10 cellular contexts compared by ENCODE assay signal in the genomic region with DNA sequence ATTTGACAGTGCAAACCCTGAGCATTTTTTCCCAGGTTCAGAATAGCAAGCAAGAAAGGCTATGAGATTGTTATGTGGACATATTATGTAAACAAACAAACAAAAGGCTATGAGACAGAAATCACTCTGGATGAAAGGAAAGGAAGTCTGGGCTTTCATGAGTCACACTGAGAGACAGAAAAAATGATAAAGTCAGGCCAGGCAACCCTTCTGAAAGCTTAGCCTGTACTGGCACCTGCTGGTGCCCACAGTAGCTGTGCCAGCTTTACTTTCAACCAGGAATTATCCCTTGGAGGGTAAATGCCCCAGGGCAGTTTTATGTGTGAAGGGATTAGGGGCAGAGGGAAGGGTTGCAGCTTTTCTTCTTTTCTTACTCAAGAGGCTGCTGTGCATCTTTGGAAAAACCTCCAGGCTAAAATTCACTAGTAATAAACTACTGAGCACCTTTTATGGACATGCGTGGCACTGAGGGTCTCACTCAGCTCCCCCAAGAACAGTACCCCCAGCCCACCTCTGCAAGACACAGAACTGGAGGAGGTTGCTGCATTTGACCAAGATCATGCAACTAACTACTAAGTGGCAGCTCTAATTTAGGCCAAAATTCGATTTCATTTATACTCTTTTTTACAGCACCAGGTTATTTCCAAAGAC. TPM values are rescaled to one million over a fixed set of nuclear protein-coding genes. Genes with fewer than 3 reads are reported as not detected.
DNase-seq lines count a peak whose midpoint lies in the region; ATAC-seq and TF ChIP-seq lines count a peak whose summit lies in the region.
"Had no signal": no experiment of that assay in that cellular context is flagged by ENCODE, and none has a peak within 500 bp of the region (broad histone marks: within the 10 kb centered on the region; RNA-seq: fewer than 3 reads in every experiment).

No MANE protein-coding gene starts in this region.

- H3K4me3 ChIP-seq in GM23338, result no peak overlapping the region

- no peaks in the 10 kb centered on the region for H3F3A ChIP-seq in GM23338 (replicated peaks; ENCODE audit: low read depth)

- ATAC-seq in GM23338 (no peak; the same call in 2 of the 3 replicates), HG03378 (IDR thresholded peaks at IDR 0.05; ENCODE audit: unreplicated experiment) (no peak), left lobe of liver (no peak)
- no peak for ATAC-seq in activated T-helper 17 cell treated with anti-CD3 and anti-CD28 coated beads, Interleukin-2, amount 50 U/mL, for 72 hours (replicated peaks)

- H3K4me3 Mint-ChIP-seq in GM23338, result no peak overlapping the region
- no peak overlapping the region for H3K4me3 Mint-ChIP-seq in endothelial cell (ENCODE audit: unreplicated experiment)
- no peak overlapping the region for H3K4me3 Mint-ChIP-seq in activated T-helper 17 cell treated with anti-CD3 and anti-CD28 coated beads, Interleukin-2, amount 50 U/mL, for 72 hours

- peak; percentile 37 to 49 for TF ChIP-seq CTCF in GM23338 (conservative IDR thresholded peaks at IDR 0.05; ENCODE audit: low read depth in 2 of 2)
- no peak for TF ChIP-seq CTCF in endothelial cell (IDR thresholded peaks at IDR 0.05; ENCODE audit: unreplicated experiment)

- H3K36me3 ChIP-seq in GM23338 (ENCODE audit: insufficient read depth), result no peaks in the 10 kb centered on the region

- H3K36me3 Mint-ChIP-seq in GM23338 (ENCODE audit: low read depth) (no peaks in the 10 kb centered on the region), endothelial cell (ENCODE audit: low read depth, unreplicated experiment) (peaks cover 6% of the 10 kb centered on the region)
- no peaks in the 10 kb centered on the region for H3K36me3 Mint-ChIP-seq in activated T-helper 17 cell treated with anti-CD3 and anti-CD28 coated beads, Interleukin-2, amount 50 U/mL, for 72 hours (ENCODE audit: low read depth)

- no peaks in the 10 kb centered on the region for H3K4me1 ChIP-seq in GM23338 (ENCODE audit: insufficient read depth)

- H4K20me1 ChIP-seq in GM23338 (replicated peaks; ENCODE audit: insufficient read depth), result no peaks in the 10 kb centered on the region

- no peak overlapping the region for H3K4me2 ChIP-seq in GM23338

- H3K4me1 Mint-ChIP-seq in GM23338 (peaks cover 4% of the 10 kb centered on the region; the same call in 2 of the 3 replicates), endothelial cell (ENCODE audit: unreplicated experiment) (peaks cover 36% of the 10 kb centered on the region)
- H3K4me1 Mint-ChIP-seq in activated T-helper 17 cell treated with anti-CD3 and anti-CD28 coated beads, Interleukin-2, amount 50 U/mL, for 72 hours, result no peaks in the 10 kb centered on the region

- no peaks in the 10 kb centered on the region for H3K9me2 ChIP-seq in GM23338 (ENCODE audit: insufficient read depth)

- DNase-seq in GM23338 (ENCODE audit: low spot score) (peak; percentile 38), NCI-H2196 treated with DMSO at 0.1 percent for 48 hours (lab: John Stamatoyannopoulos, UW; ENCODE audit: unreplicated experiment) (peak; percentile 31), endothelial cell (ENCODE audit: low spot score) (peak; percentile 17), occipital lobe (lab: John Stamatoyannopoulos, UW) (peak; percentile 4), HuH-7.5 (ENCODE audit: low spot score) (no peak), left lobe of liver (ENCODE audit: low spot score) (no peak)

- H3K27ac Mint-ChIP-seq in GM23338 (no peak overlapping the region), endothelial cell (ENCODE audit: unreplicated experiment) (no peak overlapping the region)
- no peak overlapping the region for H3K27ac Mint-ChIP-seq in activated T-helper 17 cell treated with anti-CD3 and anti-CD28 coated beads, Interleukin-2, amount 50 U/mL, for 72 hours

- H3K9me3 Mint-ChIP-seq in GM23338 (no peaks in the 10 kb centered on the region), endothelial cell (ENCODE audit: unreplicated experiment) (no peaks in the 10 kb centered on the region)
- no peaks in the 10 kb centered on the region for H3K9me3 Mint-ChIP-seq in activated T-helper 17 cell treated with anti-CD3 and anti-CD28 coated beads, Interleukin-2, amount 50 U/mL, for 72 hours

- no peaks in the 10 kb centered on the region for H3K79me2 ChIP-seq in GM23338 (replicated peaks; ENCODE audit: insufficient read depth)

- H2AFZ ChIP-seq in GM23338, result no peak overlapping the region

- no peak overlapping the region for H3K27ac ChIP-seq in GM23338 (ENCODE audit: low read depth)

- no peaks in the 10 kb centered on the region for H3K27me3 ChIP-seq in GM23338 (ENCODE audit: insufficient read depth)

- H3K27me3 Mint-ChIP-seq in GM23338 (ENCODE audit: insufficient read depth, low read depth, poor library complexity) (no peaks in the 10 kb centered on the region), endothelial cell (ENCODE audit: unreplicated experiment) (no peaks in the 10 kb centered on the region)
- peaks cover 23% of the 10 kb centered on the region for H3K27me3 Mint-ChIP-seq in activated T-helper 17 cell treated with anti-CD3 and anti-CD28 coated beads, Interleukin-2, amount 50 U/mL, for 72 hours

TF ChIP-seq in GM23338, 12 proteins besides CTCF, POLR2A, EP300 and RAD21:
- no peak for TF ChIP-seq POLR2AphosphoS5 (IDR thresholded peaks at IDR 0.05; ENCODE audit: low read depth)
TF ChIP-seq in GM23338: peak in this region for 0.

RNA-seq across cellular contexts. Expression of a gene that starts 41.7 kb away (rescaled TPM):
- 0.08 TPM in 1 of 2 replicates, not detected in the other for total RNA-seq in GM23338 (2014; rRNA removed; shearing (Covaris generic))
- not detected in 2 replicates for polyA plus RNA-seq in GM23338 (2016; fragmentation: Nextera tagmentation; extraction: Ambion mirVana)
- not detected for total RNA-seq in endothelial cell (ENCODE audit: unreplicated experiment)
- total RNA-seq in occipital lobe, result not detected
- under 1 TPM; 0.11 TPM for total RNA-seq in activated T-helper 17 cell treated with anti-CD3 and anti-CD28 coated beads, Interleukin-2, amount 50 U/mL, for 72 hours
- total RNA-seq in left lobe of liver, result not detected
- polyA plus RNA-seq: neural cell had no signal

RNA-seq across cellular contexts. Expression of a gene that starts 48.0 kb away (rescaled TPM):
- total RNA-seq in GM23338 (2014; rRNA removed; shearing (Covaris generic)), result not detected in 2 replicates
- 0.14 TPM in 1 of 2 replicates, not detected in the other for polyA plus RNA-seq in GM23338 (2016; fragmentation: Nextera tagmentation; extraction: Ambion mirVana)
- total RNA-seq in endothelial cell (ENCODE audit: unreplicated experiment) (not detected), occipital lobe (not detected), left lobe of liver (not detected)
- total RNA-seq in activated T-helper 17 cell treated with anti-CD3 and anti-CD28 coated beads, Interleukin-2, amount 50 U/mL, for 72 hours, result not detected
- total RNA-seq: T-helper 1 cell treated with Interleukin-12 subunit alpha and Interleukin-12 subunit beta and Interleukin-4 antibody, amounts not matched to agents 30 ng/mL and 1 ng/mL, for 36 hours had no signal
- polyA plus RNA-seq: neural cell had no signal

Comparison
In these comparisons a context has a peak if more than half of its experiments do, and no peak if none do; other contexts are left out.
1. DNase-seq: peak in GM23338 (single experiment), NCI-H2196 treated with DMSO at 0.1 percent for 48 hours (single experiment), endothelial cell (single experiment) and occipital lobe (single experiment); none in HuH-7.5 (single experiment) and left lobe of liver (single experiment).